19 cellular contexts compared by ENCODE assay signal in the genomic region with DNA sequence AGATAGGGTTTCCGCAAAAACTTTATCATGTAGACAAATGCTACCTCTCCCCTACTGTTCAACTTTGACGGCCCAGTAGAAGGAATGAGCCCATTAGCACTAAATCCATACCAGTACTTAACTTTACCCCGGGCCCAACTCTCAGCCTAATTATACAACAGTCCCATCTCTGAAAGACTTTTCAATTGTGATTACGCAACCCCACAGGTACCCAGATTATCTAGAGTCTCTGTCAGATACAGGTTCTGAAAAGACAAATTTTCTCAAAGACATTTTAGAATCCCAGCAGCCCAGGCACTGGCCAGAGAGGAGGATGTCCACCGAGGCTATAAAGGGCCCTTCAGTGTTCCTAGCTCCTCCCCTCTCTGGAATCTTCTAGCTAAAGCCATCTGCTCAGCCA. TPM values are rescaled to one million over a fixed set of nuclear protein-coding genes. Genes with fewer than 3 reads are reported as not detected.
DNase-seq lines count a peak whose midpoint lies in the region; ATAC-seq, FAIRE-seq and TF ChIP-seq lines count a peak whose summit lies in the region.
"Had no signal": no experiment of that assay in that cellular context is flagged by ENCODE, and none has a peak within 500 bp of the region (broad histone marks: within the 10 kb centered on the region; RNA-seq: fewer than 3 reads in every experiment).

No MANE protein-coding gene starts in this region.

- H2BK20ac ChIP-seq in IMR-90 (ENCODE audit: low read depth, low read length) (no peak overlapping the region), H1 (ENCODE audit: low read length) (no peak overlapping the region)

- no peak for FAIRE-seq in H1 (lab: Jason Lieb, UNC)
- FAIRE-seq: GM12878, H54 had no signal

- H2BK120ac ChIP-seq in IMR-90 (ENCODE audit: low read depth, low read length): no peak overlapping the region
- no peak overlapping the region for H2BK120ac ChIP-seq in H1 (replicated peaks; ENCODE audit: low read depth, low read length)

- H3K14ac ChIP-seq in IMR-90 (replicated peaks; ENCODE audit: low read depth, low read length) (no peak overlapping the region), H1 (ENCODE audit: insufficient read length) (no peak overlapping the region)

- intact Hi-C loops in cardiac septum (cut with DNase I) (no loop called here), left ventricle myocardium inferior (cut with micrococcal nuclease) (no loop called here), IMR-90 (cut with micrococcal nuclease) (no loop called here)
- intact Hi-C loops in activated T-helper 1 cell treated with anti-CD3 and anti-CD28 coated beads, Interleukin-12 subunit alpha, Interleukin-12 subunit beta, Interleukin-2, Interleukin-4 antibody, amounts not matched to agents 30 ng/mL and 10 ng/mL and 1 ng/mL, durations not matched to agents 14 hours and 24 hours and 36 hours (cut with micrococcal nuclease): no loop called here

- H3K27ac ChIP-seq in left ventricle myocardium inferior (replicated peaks): no peak overlapping the region
- H3K27ac ChIP-seq in IMR-90 (ENCODE audit: insufficient read depth, low read length): no peak overlapping the region
- no peak overlapping the region for H3K27ac ChIP-seq in H1 (ENCODE audit: low read depth, low read length)
- H3K27ac ChIP-seq: BLaER1 treated with 17β-estradiol and CSF1 and Interleukin-3, amounts not matched to agents 10 nM and 100 nM had no signal

- ATAC-seq in IMR-90 (ENCODE audit: low read depth): no peak
- ATAC-seq: GM12878, GM23338 had no signal

- H3K9ac ChIP-seq in IMR-90 (ENCODE audit: low read depth, low read length) (no peak overlapping the region), H1 (replicated peaks in 1 of 4; ENCODE audit: extremely low read depth in 1 of 4, low read depth in 3 of 4, low read length in 3 of 4) (no peak overlapping the region)
- H3K9ac ChIP-seq: BLaER1 treated with 17β-estradiol and CSF1 and Interleukin-3, amounts not matched to agents 10 nM and 100 nM had no signal

- DNase-seq in cardiac septum (ENCODE audit: low spot score): peak; percentile 9
- DNase-seq in left ventricle myocardium inferior: no peak
- DNase-seq in IMR-90: no peak
- no peak for DNase-seq in H1 (ENCODE audit: low read depth in 1 of 2, low spot score in 2 of 2)
- no peak for DNase-seq in activated T-helper 1 cell treated with anti-CD3 and anti-CD28 coated beads, Interleukin-12 subunit alpha, Interleukin-12 subunit beta, Interleukin-2, Interleukin-4 antibody, amounts not matched to agents 30 ng/mL and 10 ng/mL and 1 ng/mL, durations not matched to agents 14 hours and 24 hours and 36 hours (ENCODE audit: low spot score)
- DNase-seq in BE2C: no peak
- DNase-seq: CD4-positive, alpha-beta T cell; CD8-positive, alpha-beta memory T cell; DMS79; EL; GDM1; HFFc6 had no signal

- CTCF ChIA-PET in IMR-90 (lab: Yijun Ruan, JAX): no interaction called here
- CTCF ChIA-PET in H1 (lab: Charles Lee; ENCODE audit: partially characterized antibody): interaction anchor here (0.6 to 2.1 kb wide), 8 partner anchors 10 to 282 kb away, joined by 3 to 8 read pairs (median 4); partner anchors contain the start of gene FAM78B

- TF ChIP-seq EP300 in H1 (IDR thresholded peaks at IDR 0.05; ENCODE audit: borderline replicate concordance in 1 of 2, low read depth in 2 of 2, low read length in 2 of 2): no peak

- no peak overlapping the region for H4K91ac ChIP-seq in IMR-90 (ENCODE audit: insufficient read depth, low read depth, low read length)
- no peak overlapping the region for H4K91ac ChIP-seq in H1 (replicated peaks; ENCODE audit: insufficient read length, low read length)

- in situ Hi-C loops in IMR-90 (cut with MboI; ENCODE audit: low sequenced_read_pairs): no loop called here

- H3K23me2 ChIP-seq in H1 (ENCODE audit: low read depth, low read length): no peaks in the 10 kb centered on the region

- no peak overlapping the region for H2AFZ ChIP-seq in IMR-90 (replicated peaks; ENCODE audit: low read length, poor library complexity)
- H2AFZ ChIP-seq in H1 (ENCODE audit: low read length): no peak overlapping the region
- H2AFZ ChIP-seq: GM23338 had no signal

- TF ChIP-seq POLR2A in IMR-90 (IDR thresholded peaks at IDR 0.05; ENCODE audit: low read depth, low read length): no peak
- no peak for TF ChIP-seq POLR2A in H1 (IDR thresholded peaks at IDR 0.05; ENCODE audit: control extremely low read depth in 1 of 2, low read depth in 2 of 2, low read length in 2 of 2)

- no peaks in the 10 kb centered on the region for H3K79me1 ChIP-seq in IMR-90 (ENCODE audit: low read depth in 1 of 2, low read length in 2 of 2)
- H3K79me1 ChIP-seq in H1 (ENCODE audit: low read depth, low read length): no peaks in the 10 kb centered on the region

- no peaks in the 10 kb centered on the region for H3K36me3 Mint-ChIP-seq in activated T-helper 1 cell treated with anti-CD3 and anti-CD28 coated beads, Interleukin-12 subunit alpha, Interleukin-12 subunit beta, Interleukin-2, Interleukin-4 antibody, amounts not matched to agents 30 ng/mL and 10 ng/mL and 1 ng/mL, durations not matched to agents 14 hours and 24 hours and 36 hours (ENCODE audit: low read depth)
- H3K36me3 Mint-ChIP-seq: CD14-positive monocyte had no signal

- H3K36me3 ChIP-seq in left ventricle myocardium inferior (no peaks in the 10 kb centered on the region), IMR-90 (ENCODE audit: control insufficient read depth, insufficient read depth, low read length) (no peaks in the 10 kb centered on the region), H1 (ENCODE audit: control insufficient read depth in 2 of 4, insufficient read depth in 4 of 4, low read length in 3 of 4) (no peaks in the 10 kb centered on the region), BE2C (no peaks in the 10 kb centered on the region)
- H3K36me3 ChIP-seq: BLaER1 treated with 17β-estradiol and CSF1 and Interleukin-3, amounts not matched to agents 10 nM and 100 nM; HAP-1 had no signal

- dilution Hi-C loops in IMR-90 (cut with HindIII; ENCODE audit: low sequenced_read_pairs, unreplicated experiment): no loop called here

- H3K9me1 ChIP-seq in IMR-90 (ENCODE audit: insufficient read depth, low read length): no peaks in the 10 kb centered on the region

- H3K18ac ChIP-seq in IMR-90 (ENCODE audit: low read depth, low read length) (no peak overlapping the region), H1 (ENCODE audit: extremely low read depth, low read length) (no peak overlapping the region)

- H3K4me1 ChIP-seq in left ventricle myocardium inferior (peaks cover 19% of the 10 kb centered on the region), IMR-90 (ENCODE audit: control insufficient read depth, insufficient read depth, low read length) (no peaks in the 10 kb centered on the region), H1 (replicated peaks in 1 of 4; ENCODE audit: control insufficient read depth in 3 of 4, insufficient read depth in 4 of 4, low read length in 3 of 4) (no peaks in the 10 kb centered on the region), BE2C (no peaks in the 10 kb centered on the region)
- H3K4me1 ChIP-seq: HAP-1 had no signal

- POLR2A ChIA-PET in IMR-90 (lab: Charles Lee; ENCODE audit: unreplicated experiment) (no interaction called here), H1 (lab: Charles Lee; ENCODE audit: partially characterized antibody) (no interaction called here)

- H3K27me3 Mint-ChIP-seq in activated T-helper 1 cell treated with anti-CD3 and anti-CD28 coated beads, Interleukin-12 subunit alpha, Interleukin-12 subunit beta, Interleukin-2, Interleukin-4 antibody, amounts not matched to agents 30 ng/mL and 10 ng/mL and 1 ng/mL, durations not matched to agents 14 hours and 24 hours and 36 hours (ENCODE audit: insufficient read depth): peaks cover 3% of the 10 kb centered on the region

- no peaks in the 10 kb centered on the region for H3K27me3 ChIP-seq in left ventricle myocardium inferior (ENCODE audit: low read depth)
- no peaks in the 10 kb centered on the region for H3K27me3 ChIP-seq in IMR-90 (ENCODE audit: control insufficient read depth, insufficient read depth, low read length)
- no peaks in the 10 kb centered on the region for H3K27me3 ChIP-seq in H1 (replicated peaks in 1 of 4; ENCODE audit: control insufficient read depth in 3 of 4, extremely low read depth in 1 of 4, insufficient read depth in 3 of 4, low read length in 3 of 4)
- no peaks in the 10 kb centered on the region for H3K27me3 ChIP-seq in BE2C
- H3K27me3 ChIP-seq: BLaER1 treated with 17β-estradiol and CSF1 and Interleukin-3, amounts not matched to agents 10 nM and 100 nM had no signal

- TF ChIP-seq RAD21 in IMR-90 (IDR thresholded peaks at IDR 0.05; ENCODE audit: low read length): no peak
- no peak for TF ChIP-seq RAD21 in H1 (IDR thresholded peaks at IDR 0.05 in 1 of 2, conservative IDR thresholded peaks at IDR 0.05 in 1 of 2; ENCODE audit: low read depth in 2 of 2, low read length in 2 of 2)

- no peak overlapping the region for H4K5ac ChIP-seq in IMR-90 (ENCODE audit: low read depth, low read length)
- no peak overlapping the region for H4K5ac ChIP-seq in H1 (ENCODE audit: insufficient read length, low read depth, low read length)

- no peak overlapping the region for H2AK5ac ChIP-seq in IMR-90 (ENCODE audit: low read depth, low read length)
- no peak overlapping the region for H2AK5ac ChIP-seq in H1 (ENCODE audit: low read depth, low read length)

- no TSS peak for BruUV-seq in IMR-90 (replicated peaks; lab: Mats Ljungman, UMichigan)

- H3K4me3 ChIP-seq in left ventricle myocardium inferior (no peak overlapping the region), IMR-90 (ENCODE audit: insufficient read depth, low read depth, low read length) (no peak overlapping the region), H1 (ENCODE audit: extremely low read depth in 1 of 4, insufficient read depth in 2 of 4, low read depth in 3 of 4, low read length in 4 of 4) (no peak overlapping the region), BE2C (ENCODE audit: low read depth, low read length) (no peak overlapping the region)
- H3K4me3 ChIP-seq: BLaER1 treated with 17β-estradiol and CSF1 and Interleukin-3, amounts not matched to agents 10 nM and 100 nM; GM12878; GM23338; HAP-1 had no signal

- no peak overlapping the region for H3K4me3 Mint-ChIP-seq in activated T-helper 1 cell treated with anti-CD3 and anti-CD28 coated beads, Interleukin-12 subunit alpha, Interleukin-12 subunit beta, Interleukin-2, Interleukin-4 antibody, amounts not matched to agents 30 ng/mL and 10 ng/mL and 1 ng/mL, durations not matched to agents 14 hours and 24 hours and 36 hours
- H3K4me3 Mint-ChIP-seq: B cell; CD14-positive monocyte; CD4-positive, alpha-beta T cell; CD8-positive, alpha-beta memory T cell; GM23338; HFFc6 had no signal

- H4K20me1 ChIP-seq in IMR-90 (ENCODE audit: insufficient read depth, low read length) (no peaks in the 10 kb centered on the region), H1 (replicated peaks in 1 of 2; ENCODE audit: control insufficient read depth in 1 of 2, insufficient read depth in 2 of 2, low read length in 2 of 2) (no peaks in the 10 kb centered on the region)
- H4K20me1 ChIP-seq: BLaER1 treated with 17β-estradiol and CSF1 and Interleukin-3, amounts not matched to agents 10 nM and 100 nM had no signal

- no peak overlapping the region for H2BK15ac ChIP-seq in IMR-90 (ENCODE audit: low read depth, low read length)
- no peak overlapping the region for H2BK15ac ChIP-seq in H1 (ENCODE audit: low read length)

- no peaks in the 10 kb centered on the region for H3K4me1 Mint-ChIP-seq in activated T-helper 1 cell treated with anti-CD3 and anti-CD28 coated beads, Interleukin-12 subunit alpha, Interleukin-12 subunit beta, Interleukin-2, Interleukin-4 antibody, amounts not matched to agents 30 ng/mL and 10 ng/mL and 1 ng/mL, durations not matched to agents 14 hours and 24 hours and 36 hours (ENCODE audit: low read depth)
- H3K4me1 Mint-ChIP-seq: B cell; CD14-positive monocyte; CD8-positive, alpha-beta memory T cell; GM23338 had no signal

- no peaks in the 10 kb centered on the region; a peak in 1 of 4 replicates for H3K79me2 ChIP-seq in H1 (ENCODE audit: control insufficient read depth in 1 of 2, insufficient read depth in 2 of 2, low read length in 2 of 2)

- no peak overlapping the region for H2BK5ac ChIP-seq in IMR-90 (ENCODE audit: low read depth, low read length, poor library complexity, severe bottlenecking)
- H2BK5ac ChIP-seq in H1 (ENCODE audit: low read depth, low read length): no peak overlapping the region

- H3K23ac ChIP-seq in IMR-90 (ENCODE audit: low read depth, low read length) (no peak overlapping the region), H1 (ENCODE audit: insufficient read length) (no peak overlapping the region)

- TF ChIP-seq CTCF in left ventricle myocardium inferior (IDR thresholded peaks at IDR 0.05; ENCODE audit: borderline replicate concordance) (no peak), IMR-90 (conservative IDR thresholded peaks at IDR 0.05; ENCODE audit: low read depth, low read length) (no peak), H1 (IDR thresholded peaks at IDR 0.05; ENCODE audit: control extremely low read depth in 1 of 3, insufficient read depth in 1 of 3, low read depth in 1 of 3, low read length in 3 of 3) (no peak), BE2C (IDR thresholded peaks at IDR 0.05; ENCODE audit: low read depth, low read length) (no peak)

- H3K9me3 ChIP-seq in left ventricle myocardium inferior (replicated peaks) (no peaks in the 10 kb centered on the region), IMR-90 (ENCODE audit: control insufficient read depth, insufficient read depth, low read length) (peaks cover 4% of the 10 kb centered on the region), H1 (ENCODE audit: insufficient read depth in 2 of 2, low read depth in 1 of 2, low read length in 1 of 2) (no peaks in the 10 kb centered on the region), BE2C (no peaks in the 10 kb centered on the region)
- H3K9me3 ChIP-seq: HAP-1 had no signal

- no peak overlapping the region for H2BK12ac ChIP-seq in H1 (ENCODE audit: low read depth, low read length)

- H3K27ac Mint-ChIP-seq in activated T-helper 1 cell treated with anti-CD3 and anti-CD28 coated beads, Interleukin-12 subunit alpha, Interleukin-12 subunit beta, Interleukin-2, Interleukin-4 antibody, amounts not matched to agents 30 ng/mL and 10 ng/mL and 1 ng/mL, durations not matched to agents 14 hours and 24 hours and 36 hours: no peak overlapping the region
- H3K27ac Mint-ChIP-seq: B cell; CD14-positive monocyte; CD4-positive, alpha-beta T cell; CD8-positive, alpha-beta memory T cell; GM23338; HFFc6 had no signal

- no peak overlapping the region for H4K8ac ChIP-seq in IMR-90 (ENCODE audit: low read depth in 2 of 2, low read length in 2 of 2)
- H4K8ac ChIP-seq in H1 (ENCODE audit: extremely low read depth, insufficient read depth, low read length): no peak overlapping the region

- H3K4me2 ChIP-seq in IMR-90 (ENCODE audit: low read depth, low read length) (no peak overlapping the region), H1 (ENCODE audit: insufficient read depth in 1 of 2, low read depth in 2 of 2, low read length in 2 of 2) (no peak overlapping the region)
- H3K4me2 ChIP-seq: BLaER1 treated with 17β-estradiol and CSF1 and Interleukin-3, amounts not matched to agents 10 nM and 100 nM; GM23338 had no signal

- H3K4ac ChIP-seq in IMR-90 (ENCODE audit: low read depth, low read length) (no peak overlapping the region), H1 (replicated peaks; ENCODE audit: insufficient read length, low read depth, low read length) (no peak overlapping the region)

- peaks cover 3% of the 10 kb centered on the region for H3K9me3 Mint-ChIP-seq in activated T-helper 1 cell treated with anti-CD3 and anti-CD28 coated beads, Interleukin-12 subunit alpha, Interleukin-12 subunit beta, Interleukin-2, Interleukin-4 antibody, amounts not matched to agents 30 ng/mL and 10 ng/mL and 1 ng/mL, durations not matched to agents 14 hours and 24 hours and 36 hours
- H3K9me3 Mint-ChIP-seq: CD4-positive, alpha-beta T cell; GM23338 had no signal

- WGBS in IMR-90 (ENCODE audit: extremely low coverage in 2 of 2, insufficient read length in 1 of 2), 2 experiments: 77% methylated on average over 3 of the region's 5 CpGs; no CpG with 5 or more reads in 1 of the 2 experiments
- WGBS in H1 (ENCODE audit: extremely low coverage in 1 of 2, insufficient coverage in 1 of 2, insufficient read length in 1 of 2, insufficient replicate concordance in 2 of 2, low coverage in 1 of 2, low lambda C conversion rate in 2 of 2, missing lambda C conversion rate in 1 of 2), 2 experiments: 95% methylated on average over 5 of the region's 5 CpGs; no CpG with 5 or more reads in 1 of the 2 experiments

- H2AK9ac ChIP-seq in IMR-90 (replicated peaks; ENCODE audit: low read depth, low read length, poor library complexity): no peak overlapping the region

- H3K56ac ChIP-seq in IMR-90 (ENCODE audit: extremely low read depth, insufficient read depth, low read length) (no peak overlapping the region), H1 (replicated peaks; ENCODE audit: insufficient read length, low read depth, low read length) (no peak overlapping the region)

RNA-seq across cellular contexts. Expression of gene FAM78B, which starts 15.0 kb away (rescaled TPM):
- total RNA-seq in cardiac septum (2.7 TPM), left ventricle myocardium inferior (4.5 TPM), IMR-90 (2012; rRNA removed) (under 0.01 and 0.28 TPM in 2 replicates)
- polyA plus RNA-seq in IMR-90 (2012; rRNA removed) (0.12 and 0.16 TPM in 2 replicates), H1 (2011; rRNA removed) (2.3 and 3.0 TPM in 2 replicates)
- 0.12 and 0.18 TPM in 2 replicates for polyA plus RNA-seq in IMR-90 (2012; cell fraction: cytosol; rRNA removed)
- polyA plus RNA-seq in IMR-90 (2012; cell fraction: nucleus; rRNA removed; ENCODE audit: low replicate concordance): 0.18 and 0.31 TPM in 2 replicates
- total RNA-seq in H1 (2021; fragmentation: NEBNext Ultra II Directional; extraction: Animal tissue kit (Norgen Biotek cat#: 25700)): 3.6 and 4.0 TPM in 2 replicates
- polyA plus RNA-seq in H1 (2011; cell fraction: cytosol; rRNA removed): 3.4 TPM
- polyA plus RNA-seq in H1 (2011; cell fraction: nucleus; rRNA removed): 4.2 TPM
- 2.6 to 3.5 TPM (median 3.0 TPM) in 4 replicates for polyA plus RNA-seq in H1 (2012, experiment 1 of 2)
- 1.8 TPM for polyA plus RNA-seq in H1 (2012, experiment 2 of 2)
- polyA plus RNA-seq in H1 (2013, experiment 1 of 2): 1.9 TPM
- 1.7 TPM for polyA plus RNA-seq in H1 (2013, experiment 2 of 2)
- 2.9 and 3.7 TPM in 2 replicates for polyA minus RNA-seq in H1 (2011; rRNA and poly(A)+ RNA removed)
- polyA minus RNA-seq in H1 (2011; cell fraction: cytosol; rRNA and poly(A)+ RNA removed): 1.5 TPM
- polyA minus RNA-seq in H1 (2011; cell fraction: nucleus; rRNA and poly(A)+ RNA removed): 7.5 TPM
- total RNA-seq in activated T-helper 1 cell treated with anti-CD3 and anti-CD28 coated beads, Interleukin-12 subunit alpha, Interleukin-12 subunit beta, Interleukin-2, Interleukin-4 antibody, amounts not matched to agents 30 ng/mL and 10 ng/mL and 1 ng/mL, durations not matched to agents 14 hours and 24 hours and 36 hours: 1.0 TPM in 2 replicates
- polyA plus RNA-seq in BE2C (2012; ENCODE audit: insufficient read depth, insufficient read length, low read depth): 9.1 TPM
- polyA plus RNA-seq: CD14-positive monocyte; CD8-positive, alpha-beta memory T cell had no signal
